20 cellular contexts compared by ENCODE assay signal in the genomic region with DNA sequence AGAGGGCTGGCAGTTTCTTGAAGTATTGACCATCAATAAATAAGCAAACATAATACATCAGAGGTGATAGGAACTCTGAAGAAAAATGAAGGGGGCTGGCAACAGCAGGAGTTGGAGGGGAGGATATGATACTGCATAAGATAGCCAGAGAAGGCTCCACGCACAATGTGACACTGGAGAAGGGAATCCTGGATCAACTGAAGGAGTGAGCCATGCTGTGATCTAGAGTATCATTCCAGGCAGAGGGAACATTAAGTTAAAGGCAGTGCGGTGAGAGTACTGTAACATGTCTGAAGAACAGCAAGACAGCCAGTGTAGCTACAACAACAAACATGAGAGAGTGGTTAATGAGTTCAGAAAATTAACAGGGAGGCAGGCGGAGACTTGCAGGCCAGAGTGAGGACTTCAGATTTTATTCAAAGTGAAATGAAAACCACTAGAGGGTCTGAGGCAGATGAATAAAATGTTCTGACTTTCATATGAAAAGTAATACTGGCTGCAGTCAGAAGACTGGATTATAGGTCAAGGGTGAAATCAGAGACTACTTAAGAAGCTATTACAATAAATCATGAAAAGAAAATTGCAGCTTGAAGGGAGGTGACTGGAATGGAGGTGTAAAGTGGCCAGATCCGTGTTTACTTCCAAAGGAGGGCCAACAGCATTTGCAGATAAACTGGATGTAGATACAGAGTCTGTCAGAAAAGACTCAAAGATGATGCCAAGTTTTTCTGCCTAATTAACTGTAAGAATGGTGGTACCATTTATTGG. TPM values are rescaled to one million over a fixed set of nuclear protein-coding genes. Genes with fewer than 3 reads are reported as not detected.
DNase-seq lines count a peak whose midpoint lies in the region; ATAC-seq and TF ChIP-seq lines count a peak whose summit lies in the region.
"Had no signal": no experiment of that assay in that cellular context is flagged by ENCODE, and none has a peak within 500 bp of the region (broad histone marks: within the 10 kb centered on the region; RNA-seq: fewer than 3 reads in every experiment).

No MANE protein-coding gene starts in this region.

- H3K4me1 ChIP-seq in cardiac muscle cell (ENCODE audit: low read depth): peaks cover 33% of the 10 kb centered on the region
- peaks cover 54% of the 10 kb centered on the region for H3K4me1 ChIP-seq in left ventricle myocardium inferior
- H3K4me1 ChIP-seq in HUES48 (ENCODE audit: control insufficient read depth, insufficient read depth, low read length): peaks cover 67% of the 10 kb centered on the region
- H3K4me1 ChIP-seq in subcutaneous abdominal adipose tissue (ENCODE audit: control insufficient read depth in 5 of 5, insufficient read depth in 5 of 5, low read length in 5 of 5): peaks cover 0 to 35% (median 26%) of the 10 kb centered on the region in 5 donors
- H3K4me1 ChIP-seq: prostate gland had no signal

- POLR2A ChIA-PET in activated CD4-positive, alpha-beta T cell treated with anti-CD3 and anti-CD28 coated beads, Interleukin-2, amount 10 ng/mL, durations not matched to agents 7 days and 5 days (lab: Charles Lee): no interaction called here

- H3K4me1 Mint-ChIP-seq in activated CD4-positive, alpha-beta T cell treated with anti-CD3 and anti-CD28 coated beads, Interleukin-2, amount 10 ng/mL, durations not matched to agents 7 days and 5 days: peaks cover 30% of the 10 kb centered on the region

- no peaks in the 10 kb centered on the region for H3K27me3 ChIP-seq in cardiac muscle cell
- no peaks in the 10 kb centered on the region for H3K27me3 ChIP-seq in left ventricle myocardium inferior (ENCODE audit: low read depth)
- no peaks in the 10 kb centered on the region for H3K27me3 ChIP-seq in HUES48 (ENCODE audit: control insufficient read depth, insufficient read depth, low read length)
- no peaks in the 10 kb centered on the region for H3K27me3 ChIP-seq in SU-DHL-6 (ENCODE audit: low read length)
- no peaks in the 10 kb centered on the region for H3K27me3 ChIP-seq in subcutaneous abdominal adipose tissue (ENCODE audit: control insufficient read depth in 5 of 5, insufficient read depth in 4 of 5, low read length in 5 of 5)

- H3K36me3 Mint-ChIP-seq in activated CD4-positive, alpha-beta T cell treated with anti-CD3 and anti-CD28 coated beads, Interleukin-2, amount 10 ng/mL, durations not matched to agents 7 days and 5 days (ENCODE audit: low read depth): peaks cover 2% of the 10 kb centered on the region
- H3K36me3 Mint-ChIP-seq: IgD-negative memory B cell, natural killer cell had no signal

- no peaks in the 10 kb centered on the region for H3K27me3 Mint-ChIP-seq in activated CD4-positive, alpha-beta T cell treated with anti-CD3 and anti-CD28 coated beads, Interleukin-2, amount 10 ng/mL, durations not matched to agents 7 days and 5 days
- H3K27me3 Mint-ChIP-seq: IgD-negative memory B cell; stimulated activated naive CD8-positive, alpha-beta T cell treated with anti-CD3 and anti-CD28 coated beads, Interleukin-15, Interleukin-2, amounts not matched to agents 100 ng/mL and 50 ng/mL, for 24 hours had no signal

- no peak overlapping the region; the same call in 1 of the 2 replicates for H3K9ac ChIP-seq in HUES48 (ENCODE audit: low read depth, low read length)
- peak overlapping the region; percentile 40 for H3K9ac ChIP-seq in SU-DHL-6 (ENCODE audit: low read length)
- peak overlapping the region in 2 of 5 donors; percentile 6 to 39 for H3K9ac ChIP-seq in subcutaneous abdominal adipose tissue (ENCODE audit: low read length in 5 of 5)

- H3K79me2 ChIP-seq in SU-DHL-6 (ENCODE audit: insufficient read depth, low read length): peaks cover 95% of the 10 kb centered on the region

- no peaks in the 10 kb centered on the region for H3K9me2 ChIP-seq in SU-DHL-6 (replicated peaks; ENCODE audit: insufficient read depth, low read length)

- H3K27ac ChIP-seq in cardiac muscle cell: peak overlapping the region; percentile 84
- no peak overlapping the region for H3K27ac ChIP-seq in left ventricle myocardium inferior (replicated peaks)
- peak overlapping the region; percentile 48 for H3K27ac ChIP-seq in HUES48 (ENCODE audit: low read depth, low read length)
- H3K27ac ChIP-seq in SU-DHL-6 (ENCODE audit: low read depth, low read length): peak overlapping the region; percentile 95
- H3K27ac ChIP-seq in subcutaneous abdominal adipose tissue (ENCODE audit: low read depth, low read length): peak overlapping the region; percentile 66
- H3K27ac ChIP-seq: PC-9, prostate gland had no signal

- H3K9me3 Mint-ChIP-seq in activated CD4-positive, alpha-beta T cell treated with anti-CD3 and anti-CD28 coated beads, Interleukin-2, amount 10 ng/mL, durations not matched to agents 7 days and 5 days: no peaks in the 10 kb centered on the region
- H3K9me3 Mint-ChIP-seq: activated T-cell treated with anti-CD3 and anti-CD28 coated beads, Interleukin-2, amount 50 U/mL, for 72 hours; endodermal cell; IgD-negative memory B cell; natural killer cell; stimulated activated naive CD8-positive, alpha-beta T cell treated with anti-CD3 and anti-CD28 coated beads, Interleukin-15, Interleukin-2, amounts not matched to agents 100 ng/mL and 50 ng/mL, for 24 hours had no signal

- H3K9me3 ChIP-seq in cardiac muscle cell (ENCODE audit: low read depth): no peaks in the 10 kb centered on the region
- no peaks in the 10 kb centered on the region for H3K9me3 ChIP-seq in left ventricle myocardium inferior (replicated peaks)
- no peaks in the 10 kb centered on the region for H3K9me3 ChIP-seq in HUES48 (ENCODE audit: control insufficient read depth, insufficient read depth, low read length)
- H3K9me3 ChIP-seq in SU-DHL-6 (ENCODE audit: insufficient read depth, low read length): no peaks in the 10 kb centered on the region
- no peaks in the 10 kb centered on the region for H3K9me3 ChIP-seq in subcutaneous abdominal adipose tissue (ENCODE audit: control insufficient read depth in 5 of 5, low read length in 5 of 5)
- H3K9me3 ChIP-seq: prostate gland had no signal

- no peak overlapping the region for H3K4me3 Mint-ChIP-seq in activated CD4-positive, alpha-beta T cell treated with anti-CD3 and anti-CD28 coated beads, Interleukin-2, amount 10 ng/mL, durations not matched to agents 7 days and 5 days
- H3K4me3 Mint-ChIP-seq: activated T-cell treated with anti-CD3 and anti-CD28 coated beads, Interleukin-2, amount 50 U/mL, for 72 hours; endodermal cell; IgD-negative memory B cell; natural killer cell; stimulated activated naive CD8-positive, alpha-beta T cell treated with anti-CD3 and anti-CD28 coated beads, Interleukin-15, Interleukin-2, amounts not matched to agents 100 ng/mL and 50 ng/mL, for 24 hours had no signal

- CTCF ChIA-PET in activated CD4-positive, alpha-beta T cell treated with anti-CD3 and anti-CD28 coated beads, Interleukin-2, amount 10 ng/mL, durations not matched to agents 7 days and 5 days (lab: Charles Lee): interaction anchor here (1.6 kb wide), 1 partner anchor 19 kb away, joined by 5 read pairs; no protein-coding TSS in a partner anchor

- intact Hi-C loops in left ventricle myocardium inferior (cut with micrococcal nuclease): loop anchor here (10.0 kb wide), 1 partner anchor 45 kb away; a partner anchor contains a TSS

- TF ChIP-seq CTCF in cardiac muscle cell (IDR thresholded peaks at IDR 0.05; ENCODE audit: low read depth, low read length): no peak
- TF ChIP-seq CTCF in left ventricle myocardium inferior (IDR thresholded peaks at IDR 0.05; ENCODE audit: borderline replicate concordance): no peak
- no peak for TF ChIP-seq CTCF in SU-DHL-6 (IDR thresholded peaks at IDR 0.05; ENCODE audit: insufficient read depth, low read length, poor library complexity, severe bottlenecking)

- H4K20me1 ChIP-seq in SU-DHL-6 (ENCODE audit: low read depth, low read length): peaks cover 5% of the 10 kb centered on the region; the same call in 1 of the 2 replicates

- no peak overlapping the region for H3K27ac Mint-ChIP-seq in activated CD4-positive, alpha-beta T cell treated with anti-CD3 and anti-CD28 coated beads, Interleukin-2, amount 10 ng/mL, durations not matched to agents 7 days and 5 days
- H3K27ac Mint-ChIP-seq: activated T-cell treated with anti-CD3 and anti-CD28 coated beads, Interleukin-2, amount 50 U/mL, for 72 hours; endodermal cell; IgD-negative memory B cell; natural killer cell; stimulated activated naive CD8-positive, alpha-beta T cell treated with anti-CD3 and anti-CD28 coated beads, Interleukin-15, Interleukin-2, amounts not matched to agents 100 ng/mL and 50 ng/mL, for 24 hours had no signal

- no peak overlapping the region for H2AFZ ChIP-seq in SU-DHL-6 (ENCODE audit: low read depth, low read length, severe bottlenecking)
- H2AFZ ChIP-seq: PC-9 had no signal

- ATAC-seq in HG02884 (IDR thresholded peaks at IDR 0.05; ENCODE audit: unreplicated experiment): no peak
- no peak for ATAC-seq in HG02642 (IDR thresholded peaks at IDR 0.05; ENCODE audit: poor library complexity, unreplicated experiment)

- no peak for DNase-seq in cardiac muscle cell (ENCODE audit: low read depth in 1 of 2, low spot score in 1 of 2)
- DNase-seq in left ventricle myocardium inferior: no peak
- DNase-seq in activated CD4-positive, alpha-beta T cell treated with anti-CD3 and anti-CD28 coated beads, Interleukin-2, amount 10 ng/mL, durations not matched to agents 7 days and 5 days: no peak
- DNase-seq: activated CD4-positive, alpha-beta T cell treated with anti-CD3 and anti-CD28 coated beads, Interleukin-2, amount 50 U/mL, for 4 hours; activated T-cell treated with anti-CD3 and anti-CD28 coated beads, Interleukin-2, amount 50 U/mL, for 72 hours; central memory CD4-positive, alpha-beta T cell; endodermal cell; GDM1; natural killer cell; NCI-H1048; NCI-H524; PC-9 had no signal

- H3K4me3 ChIP-seq in cardiac muscle cell (no peak overlapping the region), left ventricle myocardium inferior (no peak overlapping the region), HUES48 (ENCODE audit: low read depth, low read length) (no peak overlapping the region), SU-DHL-6 (ENCODE audit: insufficient read depth, low read length, poor library complexity, severe bottlenecking) (peak overlapping the region; percentile 3), subcutaneous abdominal adipose tissue (ENCODE audit: low read depth in 1 of 5, low read length in 5 of 5) (no peak overlapping the region)
- H3K4me3 ChIP-seq: PC-9, prostate gland had no signal

- H3F3A ChIP-seq in SU-DHL-6 (ENCODE audit: insufficient read depth): peaks cover 71% of the 10 kb centered on the region

- peak overlapping the region; percentile 96 for H3K4me2 ChIP-seq in SU-DHL-6 (ENCODE audit: low read depth, low read length, poor library complexity, severe bottlenecking)
- H3K4me2 ChIP-seq: PC-9 had no signal

- H3K36me3 ChIP-seq in cardiac muscle cell: no peaks in the 10 kb centered on the region
- H3K36me3 ChIP-seq in left ventricle myocardium inferior: no peaks in the 10 kb centered on the region
- H3K36me3 ChIP-seq in HUES48 (ENCODE audit: control insufficient read depth, insufficient read depth, low read length): no peaks in the 10 kb centered on the region
- H3K36me3 ChIP-seq in SU-DHL-6 (ENCODE audit: low read length): no peaks in the 10 kb centered on the region
- H3K36me3 ChIP-seq in subcutaneous abdominal adipose tissue (ENCODE audit: control insufficient read depth in 5 of 5, insufficient read depth in 5 of 5, low read length in 5 of 5): no peaks in the 10 kb centered on the region
- H3K36me3 ChIP-seq: prostate gland had no signal

RNA-seq across cellular contexts. Expression of a gene that starts 49.4 kb away (rescaled TPM):
- total RNA-seq in cardiac muscle cell (67.8 and 74.4 TPM in 2 replicates), left ventricle myocardium inferior (45.3 TPM)
- polyA plus RNA-seq in cardiac muscle cell: 72.3 and 75.9 TPM in 2 replicates
- total RNA-seq in activated CD4-positive, alpha-beta T cell treated with anti-CD3 and anti-CD28 coated beads, Interleukin-2, amount 10 ng/mL, durations not matched to agents 7 days and 5 days: 10 to 100 TPM; 41.4 to 43.7 TPM
